Comparison of ENCODE assay signal across 1 cellular context in the genomic region with DNA sequence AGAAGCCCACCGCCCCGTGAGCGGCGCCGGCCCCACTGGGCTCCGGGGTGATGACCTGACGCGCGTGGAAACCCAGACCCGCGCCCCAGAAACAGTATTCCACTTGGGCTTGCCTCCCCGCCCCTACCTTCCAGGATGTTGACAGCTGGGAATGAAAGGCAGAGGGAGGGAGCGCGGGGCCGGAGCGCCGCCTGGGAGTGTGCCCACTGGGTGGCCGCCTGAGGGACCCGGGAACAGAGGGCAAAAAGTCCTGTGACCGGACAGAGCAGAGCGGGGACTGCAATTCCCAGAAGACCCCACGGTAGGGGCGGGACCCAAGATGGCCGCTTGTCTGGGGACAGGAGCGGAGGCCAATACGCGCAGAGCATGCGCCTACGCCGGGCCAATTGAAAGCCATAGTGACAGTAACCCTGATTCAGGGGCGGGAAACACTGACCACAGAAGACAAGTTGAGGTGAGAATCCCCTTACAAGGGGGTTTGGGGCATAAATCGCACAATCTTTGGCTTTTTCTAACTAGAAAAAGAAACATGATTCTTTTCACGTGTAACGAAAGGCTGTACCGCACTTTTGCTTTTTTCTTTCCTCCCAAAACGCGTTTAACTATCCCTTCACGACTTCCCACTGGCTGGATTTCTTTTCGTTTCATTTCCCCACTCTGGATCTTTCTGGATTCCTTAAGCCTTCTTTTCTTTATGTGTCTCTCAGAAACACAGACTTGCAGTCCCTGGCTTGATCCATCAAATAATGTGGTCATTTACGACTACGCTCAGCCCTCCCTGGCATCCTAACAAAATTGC.
TF ChIP-seq lines count a peak whose summit lies in the region.

A gene (minus strand): TSS at position 279 of the 799 bp plus-strand sequence.

TF ChIP-seq in GM12878, 131 proteins besides CTCF, POLR2A, EP300 and RAD21 (continued from another document and continues in another):
- TF ChIP-seq FOS (IDR thresholded peaks at IDR 0.05; ENCODE audit: borderline replicate concordance, extremely low read depth, insufficient read length), result peak; percentile 87
- no peak for TF ChIP-seq MEF2A (IDR thresholded peaks at IDR 0.05; ENCODE audit: insufficient read depth, low read depth, low read length)
- TF ChIP-seq NR2F1 (conservative IDR thresholded peaks at IDR 0.05), result peak; percentile 91
- TF ChIP-seq RCOR1 (conservative IDR thresholded peaks at IDR 0.05; ENCODE audit: low read depth, low read length), result no peak
- no peak for TF ChIP-seq POLR2AphosphoS2 (IDR thresholded peaks at IDR 0.05; ENCODE audit: low read depth, low read length)
- TF ChIP-seq, protein P1, sequence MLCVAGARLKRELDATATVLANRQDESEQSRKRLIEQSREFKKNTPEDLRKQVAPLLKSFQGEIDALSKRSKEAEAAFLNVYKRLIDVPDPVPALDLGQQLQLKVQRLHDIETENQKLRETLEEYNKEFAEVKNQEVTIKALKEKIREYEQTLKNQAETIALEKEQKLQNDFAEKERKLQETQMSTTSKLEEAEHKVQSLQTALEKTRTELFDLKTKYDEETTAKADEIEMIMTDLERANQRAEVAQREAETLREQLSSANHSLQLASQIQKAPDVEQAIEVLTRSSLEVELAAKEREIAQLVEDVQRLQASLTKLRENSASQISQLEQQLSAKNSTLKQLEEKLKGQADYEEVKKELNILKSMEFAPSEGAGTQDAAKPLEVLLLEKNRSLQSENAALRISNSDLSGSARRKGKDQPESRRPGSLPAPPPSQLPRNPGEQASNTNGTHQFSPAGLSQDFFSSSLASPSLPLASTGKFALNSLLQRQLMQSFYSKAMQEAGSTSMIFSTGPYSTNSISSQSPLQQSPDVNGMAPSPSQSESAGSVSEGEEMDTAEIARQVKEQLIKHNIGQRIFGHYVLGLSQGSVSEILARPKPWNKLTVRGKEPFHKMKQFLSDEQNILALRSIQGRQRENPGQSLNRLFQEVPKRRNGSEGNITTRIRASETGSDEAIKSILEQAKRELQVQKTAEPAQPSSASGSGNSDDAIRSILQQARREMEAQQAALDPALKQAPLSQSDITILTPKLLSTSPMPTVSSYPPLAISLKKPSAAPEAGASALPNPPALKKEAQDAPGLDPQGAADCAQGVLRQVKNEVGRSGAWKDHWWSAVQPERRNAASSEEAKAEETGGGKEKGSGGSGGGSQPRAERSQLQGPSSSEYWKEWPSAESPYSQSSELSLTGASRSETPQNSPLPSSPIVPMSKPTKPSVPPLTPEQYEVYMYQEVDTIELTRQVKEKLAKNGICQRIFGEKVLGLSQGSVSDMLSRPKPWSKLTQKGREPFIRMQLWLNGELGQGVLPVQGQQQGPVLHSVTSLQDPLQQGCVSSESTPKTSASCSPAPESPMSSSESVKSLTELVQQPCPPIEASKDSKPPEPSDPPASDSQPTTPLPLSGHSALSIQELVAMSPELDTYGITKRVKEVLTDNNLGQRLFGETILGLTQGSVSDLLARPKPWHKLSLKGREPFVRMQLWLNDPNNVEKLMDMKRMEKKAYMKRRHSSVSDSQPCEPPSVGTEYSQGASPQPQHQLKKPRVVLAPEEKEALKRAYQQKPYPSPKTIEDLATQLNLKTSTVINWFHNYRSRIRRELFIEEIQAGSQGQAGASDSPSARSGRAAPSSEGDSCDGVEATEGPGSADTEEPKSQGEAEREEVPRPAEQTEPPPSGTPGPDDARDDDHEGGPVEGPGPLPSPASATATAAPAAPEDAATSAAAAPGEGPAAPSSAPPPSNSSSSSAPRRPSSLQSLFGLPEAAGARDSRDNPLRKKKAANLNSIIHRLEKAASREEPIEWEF (IDR thresholded peaks at IDR 0.05; ENCODE audit: insufficient replicate concordance, low read depth, low read length), result no peak
- TF ChIP-seq, protein P2, sequence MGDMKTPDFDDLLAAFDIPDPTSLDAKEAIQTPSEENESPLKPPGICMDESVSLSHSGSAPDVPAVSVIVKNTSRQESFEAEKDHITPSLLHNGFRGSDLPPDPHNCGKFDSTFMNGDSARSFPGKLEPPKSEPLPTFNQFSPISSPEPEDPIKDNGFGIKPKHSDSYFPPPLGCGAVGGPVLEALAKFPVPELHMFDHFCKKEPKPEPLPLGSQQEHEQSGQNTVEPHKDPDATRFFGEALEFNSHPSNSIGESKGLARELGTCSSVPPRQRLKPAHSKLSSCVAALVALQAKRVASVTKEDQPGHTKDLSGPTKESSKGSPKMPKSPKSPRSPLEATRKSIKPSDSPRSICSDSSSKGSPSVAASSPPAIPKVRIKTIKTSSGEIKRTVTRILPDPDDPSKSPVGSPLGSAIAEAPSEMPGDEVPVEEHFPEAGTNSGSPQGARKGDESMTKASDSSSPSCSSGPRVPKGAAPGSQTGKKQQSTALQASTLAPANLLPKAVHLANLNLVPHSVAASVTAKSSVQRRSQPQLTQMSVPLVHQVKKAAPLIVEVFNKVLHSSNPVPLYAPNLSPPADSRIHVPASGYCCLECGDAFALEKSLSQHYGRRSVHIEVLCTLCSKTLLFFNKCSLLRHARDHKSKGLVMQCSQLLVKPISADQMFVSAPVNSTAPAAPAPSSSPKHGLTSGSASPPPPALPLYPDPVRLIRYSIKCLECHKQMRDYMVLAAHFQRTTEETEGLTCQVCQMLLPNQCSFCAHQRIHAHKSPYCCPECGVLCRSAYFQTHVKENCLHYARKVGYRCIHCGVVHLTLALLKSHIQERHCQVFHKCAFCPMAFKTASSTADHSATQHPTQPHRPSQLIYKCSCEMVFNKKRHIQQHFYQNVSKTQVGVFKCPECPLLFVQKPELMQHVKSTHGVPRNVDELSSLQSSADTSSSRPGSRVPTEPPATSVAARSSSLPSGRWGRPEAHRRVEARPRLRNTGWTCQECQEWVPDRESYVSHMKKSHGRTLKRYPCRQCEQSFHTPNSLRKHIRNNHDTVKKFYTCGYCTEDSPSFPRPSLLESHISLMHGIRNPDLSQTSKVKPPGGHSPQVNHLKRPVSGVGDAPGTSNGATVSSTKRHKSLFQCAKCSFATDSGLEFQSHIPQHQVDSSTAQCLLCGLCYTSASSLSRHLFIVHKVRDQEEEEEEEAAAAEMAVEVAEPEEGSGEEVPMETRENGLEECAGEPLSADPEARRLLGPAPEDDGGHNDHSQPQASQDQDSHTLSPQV (IDR thresholded peaks at IDR 0.05), result no peak
- TF ChIP-seq CREB1 (IDR thresholded peaks at IDR 0.05; ENCODE audit: low read depth), result peak; percentile 69; the same call in 1 of the 2 replicates
- TF ChIP-seq MYB (IDR thresholded peaks at IDR 0.05; ENCODE audit: borderline replicate concordance, low read depth, low read length), result no peak
- TF ChIP-seq PAX8 (IDR thresholded peaks at IDR 0.05), result no peak
- TF ChIP-seq, protein P3, sequence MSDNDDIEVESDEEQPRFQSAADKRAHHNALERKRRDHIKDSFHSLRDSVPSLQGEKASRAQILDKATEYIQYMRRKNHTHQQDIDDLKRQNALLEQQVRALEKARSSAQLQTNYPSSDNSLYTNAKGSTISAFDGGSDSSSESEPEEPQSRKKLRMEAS (IDR thresholded peaks at IDR 0.05; ENCODE audit: low read depth, low read length), result no peak; the same call in 1 of the 2 replicates
- TF ChIP-seq, protein P4, sequence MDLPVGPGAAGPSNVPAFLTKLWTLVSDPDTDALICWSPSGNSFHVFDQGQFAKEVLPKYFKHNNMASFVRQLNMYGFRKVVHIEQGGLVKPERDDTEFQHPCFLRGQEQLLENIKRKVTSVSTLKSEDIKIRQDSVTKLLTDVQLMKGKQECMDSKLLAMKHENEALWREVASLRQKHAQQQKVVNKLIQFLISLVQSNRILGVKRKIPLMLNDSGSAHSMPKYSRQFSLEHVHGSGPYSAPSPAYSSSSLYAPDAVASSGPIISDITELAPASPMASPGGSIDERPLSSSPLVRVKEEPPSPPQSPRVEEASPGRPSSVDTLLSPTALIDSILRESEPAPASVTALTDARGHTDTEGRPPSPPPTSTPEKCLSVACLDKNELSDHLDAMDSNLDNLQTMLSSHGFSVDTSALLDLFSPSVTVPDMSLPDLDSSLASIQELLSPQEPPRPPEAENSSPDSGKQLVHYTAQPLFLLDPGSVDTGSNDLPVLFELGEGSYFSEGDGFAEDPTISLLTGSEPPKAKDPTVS (IDR thresholded peaks at IDR 0.05; ENCODE audit: low read depth, low read length), result no peak
- TF ChIP-seq MTA3 (IDR thresholded peaks at IDR 0.05; ENCODE audit: borderline replicate concordance, low read length), result no peak
- peak in 1 of 2 experiments; percentile 46; a peak in 1 of 4 replicates for TF ChIP-seq IKZF2 (IDR thresholded peaks at IDR 0.05)
- TF ChIP-seq, protein P5, sequence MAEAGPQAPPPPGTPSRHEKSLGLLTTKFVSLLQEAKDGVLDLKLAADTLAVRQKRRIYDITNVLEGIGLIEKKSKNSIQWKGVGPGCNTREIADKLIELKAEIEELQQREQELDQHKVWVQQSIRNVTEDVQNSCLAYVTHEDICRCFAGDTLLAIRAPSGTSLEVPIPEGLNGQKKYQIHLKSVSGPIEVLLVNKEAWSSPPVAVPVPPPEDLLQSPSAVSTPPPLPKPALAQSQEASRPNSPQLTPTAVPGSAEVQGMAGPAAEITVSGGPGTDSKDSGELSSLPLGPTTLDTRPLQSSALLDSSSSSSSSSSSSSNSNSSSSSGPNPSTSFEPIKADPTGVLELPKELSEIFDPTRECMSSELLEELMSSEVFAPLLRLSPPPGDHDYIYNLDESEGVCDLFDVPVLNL (IDR thresholded peaks at IDR 0.05; ENCODE audit: low read depth, low read length), result peak; percentile 71; the same call in 1 of the 2 replicates
- TF ChIP-seq, protein P6, sequence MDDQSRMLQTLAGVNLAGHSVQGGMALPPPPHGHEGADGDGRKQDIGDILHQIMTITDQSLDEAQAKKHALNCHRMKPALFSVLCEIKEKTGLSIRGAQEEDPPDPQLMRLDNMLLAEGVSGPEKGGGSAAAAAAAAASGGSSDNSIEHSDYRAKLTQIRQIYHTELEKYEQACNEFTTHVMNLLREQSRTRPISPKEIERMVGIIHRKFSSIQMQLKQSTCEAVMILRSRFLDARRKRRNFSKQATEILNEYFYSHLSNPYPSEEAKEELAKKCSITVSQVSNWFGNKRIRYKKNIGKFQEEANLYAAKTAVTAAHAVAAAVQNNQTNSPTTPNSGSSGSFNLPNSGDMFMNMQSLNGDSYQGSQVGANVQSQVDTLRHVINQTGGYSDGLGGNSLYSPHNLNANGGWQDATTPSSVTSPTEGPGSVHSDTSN (IDR thresholded peaks at IDR 0.05; ENCODE audit: insufficient replicate concordance, low read depth, low read length), result peak; percentile 100
- TF ChIP-seq, protein P7, sequence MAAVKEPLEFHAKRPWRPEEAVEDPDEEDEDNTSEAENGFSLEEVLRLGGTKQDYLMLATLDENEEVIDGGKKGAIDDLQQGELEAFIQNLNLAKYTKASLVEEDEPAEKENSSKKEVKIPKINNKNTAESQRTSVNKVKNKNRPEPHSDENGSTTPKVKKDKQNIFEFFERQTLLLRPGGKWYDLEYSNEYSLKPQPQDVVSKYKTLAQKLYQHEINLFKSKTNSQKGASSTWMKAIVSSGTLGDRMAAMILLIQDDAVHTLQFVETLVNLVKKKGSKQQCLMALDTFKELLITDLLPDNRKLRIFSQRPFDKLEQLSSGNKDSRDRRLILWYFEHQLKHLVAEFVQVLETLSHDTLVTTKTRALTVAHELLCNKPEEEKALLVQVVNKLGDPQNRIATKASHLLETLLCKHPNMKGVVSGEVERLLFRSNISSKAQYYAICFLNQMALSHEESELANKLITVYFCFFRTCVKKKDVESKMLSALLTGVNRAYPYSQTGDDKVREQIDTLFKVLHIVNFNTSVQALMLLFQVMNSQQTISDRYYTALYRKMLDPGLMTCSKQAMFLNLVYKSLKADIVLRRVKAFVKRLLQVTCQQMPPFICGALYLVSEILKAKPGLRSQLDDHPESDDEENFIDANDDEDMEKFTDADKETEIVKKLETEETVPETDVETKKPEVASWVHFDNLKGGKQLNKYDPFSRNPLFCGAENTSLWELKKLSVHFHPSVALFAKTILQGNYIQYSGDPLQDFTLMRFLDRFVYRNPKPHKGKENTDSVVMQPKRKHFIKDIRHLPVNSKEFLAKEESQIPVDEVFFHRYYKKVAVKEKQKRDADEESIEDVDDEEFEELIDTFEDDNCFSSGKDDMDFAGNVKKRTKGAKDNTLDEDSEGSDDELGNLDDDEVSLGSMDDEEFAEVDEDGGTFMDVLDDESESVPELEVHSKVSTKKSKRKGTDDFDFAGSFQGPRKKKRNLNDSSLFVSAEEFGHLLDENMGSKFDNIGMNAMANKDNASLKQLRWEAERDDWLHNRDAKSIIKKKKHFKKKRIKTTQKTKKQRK (IDR thresholded peaks at IDR 0.05; ENCODE audit: low read depth, low read length), result no peak; the same call in 1 of the 2 replicates
- TF ChIP-seq PML (IDR thresholded peaks at IDR 0.05; ENCODE audit: low read length), result 0 out of 2 replicates have a peak, but pooled peaks have one; percentile 29
- TF ChIP-seq, protein P8, sequence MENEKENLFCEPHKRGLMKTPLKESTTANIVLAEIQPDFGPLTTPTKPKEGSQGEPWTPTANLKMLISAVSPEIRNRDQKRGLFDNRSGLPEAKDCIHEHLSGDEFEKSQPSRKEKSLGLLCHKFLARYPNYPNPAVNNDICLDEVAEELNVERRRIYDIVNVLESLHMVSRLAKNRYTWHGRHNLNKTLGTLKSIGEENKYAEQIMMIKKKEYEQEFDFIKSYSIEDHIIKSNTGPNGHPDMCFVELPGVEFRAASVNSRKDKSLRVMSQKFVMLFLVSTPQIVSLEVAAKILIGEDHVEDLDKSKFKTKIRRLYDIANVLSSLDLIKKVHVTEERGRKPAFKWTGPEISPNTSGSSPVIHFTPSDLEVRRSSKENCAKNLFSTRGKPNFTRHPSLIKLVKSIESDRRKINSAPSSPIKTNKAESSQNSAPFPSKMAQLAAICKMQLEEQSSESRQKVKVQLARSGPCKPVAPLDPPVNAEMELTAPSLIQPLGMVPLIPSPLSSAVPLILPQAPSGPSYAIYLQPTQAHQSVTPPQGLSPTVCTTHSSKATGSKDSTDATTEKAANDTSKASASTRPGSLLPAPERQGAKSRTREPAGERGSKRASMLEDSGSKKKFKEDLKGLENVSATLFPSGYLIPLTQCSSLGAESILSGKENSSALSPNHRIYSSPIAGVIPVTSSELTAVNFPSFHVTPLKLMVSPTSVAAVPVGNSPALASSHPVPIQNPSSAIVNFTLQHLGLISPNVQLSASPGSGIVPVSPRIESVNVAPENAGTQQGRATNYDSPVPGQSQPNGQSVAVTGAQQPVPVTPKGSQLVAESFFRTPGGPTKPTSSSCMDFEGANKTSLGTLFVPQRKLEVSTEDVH (IDR thresholded peaks at IDR 0.05; ENCODE audit: low read depth, partially characterized antibody), result peak; percentile 75
- TF ChIP-seq ESRRA (IDR thresholded peaks at IDR 0.05; ENCODE audit: low read length), result no peak
- no peak for TF ChIP-seq JUND (IDR thresholded peaks at IDR 0.05; ENCODE audit: low read depth, low read length)
- no peak for TF ChIP-seq SRF (IDR thresholded peaks at IDR 0.05; ENCODE audit: low read depth in 2 of 2, low read length in 2 of 2)
- TF ChIP-seq, protein P9, sequence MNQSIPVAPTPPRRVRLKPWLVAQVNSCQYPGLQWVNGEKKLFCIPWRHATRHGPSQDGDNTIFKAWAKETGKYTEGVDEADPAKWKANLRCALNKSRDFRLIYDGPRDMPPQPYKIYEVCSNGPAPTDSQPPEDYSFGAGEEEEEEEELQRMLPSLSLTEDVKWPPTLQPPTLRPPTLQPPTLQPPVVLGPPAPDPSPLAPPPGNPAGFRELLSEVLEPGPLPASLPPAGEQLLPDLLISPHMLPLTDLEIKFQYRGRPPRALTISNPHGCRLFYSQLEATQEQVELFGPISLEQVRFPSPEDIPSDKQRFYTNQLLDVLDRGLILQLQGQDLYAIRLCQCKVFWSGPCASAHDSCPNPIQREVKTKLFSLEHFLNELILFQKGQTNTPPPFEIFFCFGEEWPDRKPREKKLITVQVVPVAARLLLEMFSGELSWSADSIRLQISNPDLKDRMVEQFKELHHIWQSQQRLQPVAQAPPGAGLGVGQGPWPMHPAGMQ (IDR thresholded peaks at IDR 0.05; ENCODE audit: borderline replicate concordance), result no peak
- TF ChIP-seq, protein P10, sequence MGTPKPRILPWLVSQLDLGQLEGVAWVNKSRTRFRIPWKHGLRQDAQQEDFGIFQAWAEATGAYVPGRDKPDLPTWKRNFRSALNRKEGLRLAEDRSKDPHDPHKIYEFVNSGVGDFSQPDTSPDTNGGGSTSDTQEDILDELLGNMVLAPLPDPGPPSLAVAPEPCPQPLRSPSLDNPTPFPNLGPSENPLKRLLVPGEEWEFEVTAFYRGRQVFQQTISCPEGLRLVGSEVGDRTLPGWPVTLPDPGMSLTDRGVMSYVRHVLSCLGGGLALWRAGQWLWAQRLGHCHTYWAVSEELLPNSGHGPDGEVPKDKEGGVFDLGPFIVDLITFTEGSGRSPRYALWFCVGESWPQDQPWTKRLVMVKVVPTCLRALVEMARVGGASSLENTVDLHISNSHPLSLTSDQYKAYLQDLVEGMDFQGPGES (IDR thresholded peaks at IDR 0.05), result peak; percentile 91
